ENCODE assay signal across 12 cellular contexts in genomic region chr2:230457073-230457768, GRCh38. TPM values are rescaled to one million over a fixed set of nuclear protein-coding genes. Genes with fewer than 3 reads are reported as not detected.
DNase-seq lines count a peak whose midpoint lies in the region; ATAC-seq and FAIRE-seq lines count a peak whose summit lies in the region.
"Had no signal": no experiment of that assay in that cellular context is flagged by ENCODE, and none has a peak within 500 bp of the region (broad histone marks: within the 10 kb centered on the region; RNA-seq: fewer than 3 reads in every experiment).

No MANE protein-coding gene starts in this region.

- no peak overlapping the region for H3K4me3 ChIP-seq in aorta (ENCODE audit: low read length in 2 of 2)
- H3K4me3 ChIP-seq: hepatocyte had no signal

- no peak overlapping the region for H3K27ac ChIP-seq in aorta (ENCODE audit: low read depth in 1 of 2, low read length in 2 of 2)
- H3K27ac ChIP-seq: hepatocyte had no signal

- no peaks in the 10 kb centered on the region for H3K27me3 Mint-ChIP-seq in T-helper 17 cell

- intact Hi-C loops in Right ventricle myocardium inferior (cut with DNase I), result no loop called here
- intact Hi-C loops in cardiac septum (cut with DNase I), result no loop called here
- intact Hi-C loops in aorta (cut with DNase I), result no loop called here

- no peaks in the 10 kb centered on the region for H3K9me3 ChIP-seq in T-helper 17 cell (ENCODE audit: control insufficient read depth, low read length, poor library complexity, severe bottlenecking)
- no peaks in the 10 kb centered on the region for H3K9me3 ChIP-seq in aorta (ENCODE audit: control insufficient read depth, low read length)

- peaks cover 10 to 14% of the 10 kb centered on the region in 2 donors for H3K36me3 ChIP-seq in aorta (ENCODE audit: control insufficient read depth in 1 of 2, insufficient read depth in 2 of 2, low read length in 1 of 2)

- no peaks in the 10 kb centered on the region for H3K27me3 ChIP-seq in aorta (ENCODE audit: control insufficient read depth in 1 of 2, insufficient read depth in 2 of 2, low read length in 1 of 2)
- H3K27me3 ChIP-seq: hepatocyte had no signal

- no peak for DNase-seq in Right ventricle myocardium inferior (ENCODE audit: missing footprints)
- DNase-seq in cardiac septum (ENCODE audit: low spot score), result no peak
- DNase-seq in T-helper 17 cell, result no peak
- DNase-seq in hippocampal formation (lab: John Stamatoyannopoulos, UW), result peak; percentile 21 to 28
- DNase-seq in aorta, result peak in 1 of 2 donors; percentile 40
- no peak for DNase-seq in urothelium cell line (ENCODE audit: low spot score)
- no peak for DNase-seq in NCI-H2029 treated with DMSO at 0.1 percent for 48 hours (lab: John Stamatoyannopoulos, UW)
- DNase-seq: NCI-H1417 treated with DMSO at 0.1 percent for 48 hours, SHP77 treated with DMSO at 0.1 percent for 48 hours had no signal

- ATAC-seq in Right ventricle myocardium inferior, result peak; percentile 67
- ATAC-seq in T-helper 17 cell, result peak; percentile 48
- ATAC-seq in aorta (ENCODE audit: low FRiP score), result peak; percentile 48
- ATAC-seq in GM19395 (IDR thresholded peaks at IDR 0.05; ENCODE audit: unreplicated experiment), result no peak

- H3K4me1 ChIP-seq in aorta (ENCODE audit: control insufficient read depth in 1 of 2, insufficient read depth in 2 of 2, low read length in 2 of 2), result no peaks in the 10 kb centered on the region

- peak overlapping the region; percentile 72 for H3K27ac Mint-ChIP-seq in T-helper 17 cell

- H3K36me3 Mint-ChIP-seq in T-helper 17 cell (ENCODE audit: low read depth), result peaks cover 36% of the 10 kb centered on the region

- H3K4me1 Mint-ChIP-seq in T-helper 17 cell, result peaks cover 37% of the 10 kb centered on the region
- H3K4me1 Mint-ChIP-seq: neural crest cell had no signal

- no peak for FAIRE-seq in urothelium cell line (lab: Jason Lieb, UNC)

- WGBS in aorta, 2 donors, result 82 to 84% methylated on average over 4 of the region's 4 CpGs

- peak overlapping the region; percentile 21 for H3K4me3 Mint-ChIP-seq in T-helper 17 cell
- H3K4me3 Mint-ChIP-seq: neural crest cell had no signal

RNA-seq across cellular contexts. Expression of gene SP100, which starts 41.2 kb away (rescaled TPM):
- total RNA-seq in Right ventricle myocardium inferior, result 50.2 TPM
- total RNA-seq in cardiac septum, result 46.3 TPM
- 100 to 1,000 TPM; 220 to 246 TPM for total RNA-seq in T-helper 17 cell
- 100 to 1,000 TPM; 122 to 171 TPM for total RNA-seq in aorta
- polyA plus RNA-seq in aorta, result 10 to 100 TPM; 58.7 to 70.8 TPM
- total RNA-seq: neural crest cell had no signal

Comparison
In these comparisons a context has a peak if more than half of its experiments do, and no peak if none do; other contexts are left out.
1. DNase-seq: peak in hippocampal formation (2 of 2); none in Right ventricle myocardium inferior (single experiment), cardiac septum (single experiment), T-helper 17 cell (0 of 3), urothelium cell line (single experiment) and NCI-H2029 treated with DMSO at 0.1 percent for 48 hours (single experiment).